In genomic region chr3:160676547-160677303, GRCh38 we compare ENCODE assay signal across 10 cellular contexts. TPM values are rescaled to one million over a fixed set of nuclear protein-coding genes. Genes with fewer than 3 reads are reported as not detected.
DNase-seq lines count a peak whose midpoint lies in the region; ATAC-seq and TF ChIP-seq lines count a peak whose summit lies in the region.
"Had no signal": no experiment of that assay in that cellular context is flagged by ENCODE, and none has a peak within 500 bp of the region (broad histone marks: within the 10 kb centered on the region; RNA-seq: fewer than 3 reads in every experiment).

TSS of gene ARL14 (plus strand) at chr3:160677160. CDS start at chr3:160677347, 187 bp downstream.

- no peak within 1 kb of the TSS for H3K27ac Mint-ChIP-seq in activated CD4-positive, alpha-beta T cell treated with anti-CD3 and anti-CD28 coated beads for 36 hours
- H3K27ac Mint-ChIP-seq in activated T-helper 17 cell treated with anti-CD3 and anti-CD28 coated beads, Interleukin-2, amount 50 U/mL, for 72 hours, result no peak within 1 kb of the TSS
- H3K27ac Mint-ChIP-seq in natural killer cell, result no peak within 1 kb of the TSS

- peaks cover 10% of the 10 kb centered on the region for H3K27me3 Mint-ChIP-seq in activated CD4-positive, alpha-beta T cell treated with anti-CD3 and anti-CD28 coated beads for 36 hours
- H3K27me3 Mint-ChIP-seq in activated T-helper 17 cell treated with anti-CD3 and anti-CD28 coated beads, Interleukin-2, amount 50 U/mL, for 72 hours, result peaks cover 7% of the 10 kb centered on the region
- H3K27me3 Mint-ChIP-seq in natural killer cell (ENCODE audit: low read depth in 2 of 2), result peaks cover 12 to 22% of the 10 kb centered on the region in 2 donors

- DNase-seq in activated CD4-positive, alpha-beta T cell treated with anti-CD3 and anti-CD28 coated beads for 36 hours, result no peak
- no peak for DNase-seq in activated CD4-positive, alpha-beta T cell treated with anti-CD3 and anti-CD28 coated beads for 4 hours
- DNase-seq in kidney tubule cell (ENCODE audit: low spot score) (peak; percentile 93), ureter (ENCODE audit: low spot score) (peak; percentile 61), natural killer cell (no peak), GM13977 (ENCODE audit: low spot score) (no peak), occipital lobe (lab: John Stamatoyannopoulos, UW) (no peak)
- DNase-seq: amniotic stem cell, upper lobe of left lung had no signal

- CTCF ChIA-PET in activated CD4-positive, alpha-beta T cell treated with anti-CD3 and anti-CD28 coated beads for 36 hours (lab: Charles Lee), result interaction anchor here (2.2 kb wide), 1 partner anchor 10 kb away, joined by 11 read pairs; no protein-coding TSS in a partner anchor

- no peak within 1 kb of the TSS for H3K4me3 Mint-ChIP-seq in activated CD4-positive, alpha-beta T cell treated with anti-CD3 and anti-CD28 coated beads for 36 hours
- H3K4me3 Mint-ChIP-seq in activated T-helper 17 cell treated with anti-CD3 and anti-CD28 coated beads, Interleukin-2, amount 50 U/mL, for 72 hours, result no peak within 1 kb of the TSS
- no peak within 1 kb of the TSS for H3K4me3 Mint-ChIP-seq in natural killer cell

- in situ Hi-C loops in GM13977 (cut with MboI; ENCODE audit: low pct_unique_long_range_greater_than_20kb, low sequenced_read_pairs, unreplicated experiment), result loop anchor here (25.0 kb wide), 2 partner anchors 261 to 736 kb away; no protein-coding TSS in a partner anchor

- TF ChIP-seq CTCF in natural killer cell (IDR thresholded peaks at IDR 0.05) (no peak), GM13977 (IDR thresholded peaks at IDR 0.05; ENCODE audit: extremely low read depth, insufficient read depth, missing control alignments) (no peak)

- no peaks in the 10 kb centered on the region for H3K36me3 Mint-ChIP-seq in activated CD4-positive, alpha-beta T cell treated with anti-CD3 and anti-CD28 coated beads for 36 hours (ENCODE audit: low read depth)
- H3K36me3 Mint-ChIP-seq in activated T-helper 17 cell treated with anti-CD3 and anti-CD28 coated beads, Interleukin-2, amount 50 U/mL, for 72 hours (ENCODE audit: low read depth), result no peaks in the 10 kb centered on the region
- no peaks in the 10 kb centered on the region for H3K36me3 Mint-ChIP-seq in natural killer cell

- intact Hi-C loops in activated CD4-positive, alpha-beta T cell treated with anti-CD3 and anti-CD28 coated beads for 36 hours (cut with DNase I, micrococcal nuclease), result no loop called here
- intact Hi-C loops in natural killer cell (cut with micrococcal nuclease), result no loop called here

- H3K9me3 Mint-ChIP-seq in activated CD4-positive, alpha-beta T cell treated with anti-CD3 and anti-CD28 coated beads for 36 hours (ENCODE audit: low read depth), result no peaks in the 10 kb centered on the region
- H3K9me3 Mint-ChIP-seq in activated T-helper 17 cell treated with anti-CD3 and anti-CD28 coated beads, Interleukin-2, amount 50 U/mL, for 72 hours, result no peaks in the 10 kb centered on the region
- no peaks in the 10 kb centered on the region for H3K9me3 Mint-ChIP-seq in natural killer cell

- no peaks in the 10 kb centered on the region for H3K4me1 Mint-ChIP-seq in activated CD4-positive, alpha-beta T cell treated with anti-CD3 and anti-CD28 coated beads for 36 hours
- H3K4me1 Mint-ChIP-seq in activated T-helper 17 cell treated with anti-CD3 and anti-CD28 coated beads, Interleukin-2, amount 50 U/mL, for 72 hours, result no peaks in the 10 kb centered on the region
- no peaks in the 10 kb centered on the region for H3K4me1 Mint-ChIP-seq in natural killer cell

- POLR2A ChIA-PET in activated CD4-positive, alpha-beta T cell treated with anti-CD3 and anti-CD28 coated beads for 36 hours (lab: Charles Lee), result no interaction called here

- ATAC-seq in activated CD4-positive, alpha-beta T cell treated with anti-CD3 and anti-CD28 coated beads for 36 hours, result peak; percentile 55
- ATAC-seq in activated T-helper 17 cell treated with anti-CD3 and anti-CD28 coated beads, Interleukin-2, amount 50 U/mL, for 72 hours (replicated peaks), result peak; percentile 67
- ATAC-seq in natural killer cell, result no peak

RNA-seq across cellular contexts. Expression of gene ARL14, which starts in this region (rescaled TPM):
- not detected for total RNA-seq in activated CD4-positive, alpha-beta T cell treated with anti-CD3 and anti-CD28 coated beads for 36 hours
- not detected for total RNA-seq in activated T-helper 17 cell treated with anti-CD3 and anti-CD28 coated beads, Interleukin-2, amount 50 U/mL, for 72 hours
- total RNA-seq in ureter (2.9 TPM), natural killer cell (not detected), occipital lobe (not detected)
- total RNA-seq: upper lobe of left lung had no signal

Comparison
In these comparisons a context has a peak if more than half of its experiments do, and no peak if none do; other contexts are left out.
1. Peak in ATAC-seq in activated CD4-positive, alpha-beta T cell treated with anti-CD3 and anti-CD28 coated beads for 36 hours; RNA of the gene not detected or under 1 TPM.
2. Peak in ATAC-seq in activated T-helper 17 cell treated with anti-CD3 and anti-CD28 coated beads, Interleukin-2, amount 50 U/mL, for 72 hours; RNA of the gene not detected or under 1 TPM.
3. DNase-seq: peak in kidney tubule cell (single experiment) and ureter (single experiment); none in activated CD4-positive, alpha-beta T cell treated with anti-CD3 and anti-CD28 coated beads for 36 hours (single experiment), activated CD4-positive, alpha-beta T cell treated with anti-CD3 and anti-CD28 coated beads for 4 hours (0 of 2), natural killer cell (single experiment), GM13977 (single experiment) and occipital lobe (single experiment).